9 cellular contexts compared by ENCODE assay signal in genomic region chr15:68227806-68228142, GRCh38. TPM values are rescaled to one million over a fixed set of nuclear protein-coding genes. Genes with fewer than 3 reads are reported as not detected.
DNase-seq lines count a peak whose midpoint lies in the region; ATAC-seq and TF ChIP-seq lines count a peak whose summit lies in the region.
"Had no signal": no experiment of that assay in that cellular context is flagged by ENCODE, and none has a peak within 500 bp of the region (broad histone marks: within the 10 kb centered on the region; RNA-seq: fewer than 3 reads in every experiment).

No MANE protein-coding gene starts in this region.

- H3K36me3 Mint-ChIP-seq in activated CD4-positive, alpha-beta memory T cell treated with anti-CD3 and anti-CD28 coated beads, Interleukin-2, amount 10 ng/mL, durations not matched to agents 7 days and 5 days (ENCODE audit: low read depth) = peaks cover 20% of the 10 kb centered on the region

- H3K9me3 ChIP-seq in right atrium auricular region = no peaks in the 10 kb centered on the region
- peaks cover 6% of the 10 kb centered on the region for H3K9me3 ChIP-seq in iPS-20b (ENCODE audit: insufficient read depth, low read depth, low read length)
- no peaks in the 10 kb centered on the region for H3K9me3 ChIP-seq in upper lobe of right lung

- H3K27me3 Mint-ChIP-seq in activated CD4-positive, alpha-beta memory T cell treated with anti-CD3 and anti-CD28 coated beads, Interleukin-2, amount 10 ng/mL, durations not matched to agents 7 days and 5 days = no peaks in the 10 kb centered on the region

- CTCF ChIA-PET in activated CD4-positive, alpha-beta memory T cell treated with anti-CD3 and anti-CD28 coated beads, Interleukin-2, amount 10 ng/mL, durations not matched to agents 7 days and 5 days (lab: Charles Lee) = no interaction called here

- POLR2A ChIA-PET in activated CD4-positive, alpha-beta memory T cell treated with anti-CD3 and anti-CD28 coated beads, Interleukin-2, amount 10 ng/mL, durations not matched to agents 7 days and 5 days (lab: Charles Lee) = interaction anchor here (2.4 to 5.4 kb wide), 4 partner anchors 18 to 173 kb away, joined by 9 to 95 read pairs (median 24); partner anchors contain the start of genes FEM1B and PIAS1

- peaks cover 44% of the 10 kb centered on the region for H3K4me1 Mint-ChIP-seq in activated CD4-positive, alpha-beta memory T cell treated with anti-CD3 and anti-CD28 coated beads, Interleukin-2, amount 10 ng/mL, durations not matched to agents 7 days and 5 days

- H3K36me3 ChIP-seq in right atrium auricular region = no peaks in the 10 kb centered on the region
- H3K36me3 ChIP-seq in iPS-20b (ENCODE audit: insufficient read depth, low read depth, low read length) = peaks cover 3% of the 10 kb centered on the region
- no peaks in the 10 kb centered on the region for H3K36me3 ChIP-seq in upper lobe of right lung

- H3K4me1 ChIP-seq in right atrium auricular region (peaks cover 0 to 21% of the 10 kb centered on the region in 2 donors), iPS-20b (ENCODE audit: insufficient read depth, low read length) (peaks cover 11% of the 10 kb centered on the region), upper lobe of right lung (peaks cover 23% of the 10 kb centered on the region)

- no peak for TF ChIP-seq CTCF in right atrium auricular region (IDR thresholded peaks at IDR 0.05)
- no peak for TF ChIP-seq CTCF in upper lobe of right lung (IDR thresholded peaks at IDR 0.05)

- DNase-seq in right atrium auricular region (ENCODE audit: low spot score) (peak; percentile 50), left ventricle myocardium superior (no peak), upper lobe of right lung (no peak), dedifferentiated amniotic fluid mesenchymal stem cell (ENCODE audit: extremely low spot score) (no peak), OCI-M2 (lab: John Stamatoyannopoulos, UW; ENCODE audit: unreplicated experiment) (no peak), NOMO-1 (lab: John Stamatoyannopoulos, UW; ENCODE audit: unreplicated experiment in 2 of 2) (no peak)
- DNase-seq in activated CD4-positive, alpha-beta memory T cell treated with anti-CD3 and anti-CD28 coated beads, Interleukin-2, amount 10 ng/mL, durations not matched to agents 7 days and 5 days = no peak
- DNase-seq: DMS79 had no signal

- ATAC-seq in left ventricle myocardium superior = no peak
- ATAC-seq in upper lobe of right lung = no peak

- no peaks in the 10 kb centered on the region for H3K9me3 Mint-ChIP-seq in activated CD4-positive, alpha-beta memory T cell treated with anti-CD3 and anti-CD28 coated beads, Interleukin-2, amount 10 ng/mL, durations not matched to agents 7 days and 5 days

- no peak overlapping the region for H3K27ac ChIP-seq in right atrium auricular region
- no peak overlapping the region for H3K27ac ChIP-seq in iPS-20b (ENCODE audit: low read length)
- no peak overlapping the region for H3K27ac ChIP-seq in upper lobe of right lung

- H3K27ac Mint-ChIP-seq in activated CD4-positive, alpha-beta memory T cell treated with anti-CD3 and anti-CD28 coated beads, Interleukin-2, amount 10 ng/mL, durations not matched to agents 7 days and 5 days = no peak overlapping the region

- H3K4me3 Mint-ChIP-seq in activated CD4-positive, alpha-beta memory T cell treated with anti-CD3 and anti-CD28 coated beads, Interleukin-2, amount 10 ng/mL, durations not matched to agents 7 days and 5 days = peak overlapping the region; percentile 93

- H3K27me3 ChIP-seq in right atrium auricular region (no peaks in the 10 kb centered on the region), iPS-20b (ENCODE audit: insufficient read depth, low read length) (no peaks in the 10 kb centered on the region; the same call in 1 of the 2 replicates), upper lobe of right lung (no peaks in the 10 kb centered on the region)

- H3K4me3 ChIP-seq in right atrium auricular region (no peak overlapping the region), iPS-20b (ENCODE audit: low read length) (peak overlapping the region; percentile 88), upper lobe of right lung (peak overlapping the region; percentile 90)

- H3K9ac ChIP-seq in iPS-20b (ENCODE audit: low read depth, low read length) = peak overlapping the region; percentile 87; the same call in 1 of the 2 replicates

- intact Hi-C loops in left ventricle myocardium superior (cut with micrococcal nuclease) (no loop called here), upper lobe of right lung (cut with DNase I) (no loop called here)

RNA-seq across cellular contexts. Expression of gene CLN6, which starts 1.8 kb away (rescaled TPM):
- total RNA-seq in right atrium auricular region (1 to 10 TPM; 6.4 to 7.4 TPM), left ventricle myocardium superior (9.9 TPM), upper lobe of right lung (31.5 TPM)
- total RNA-seq in activated CD4-positive, alpha-beta memory T cell treated with anti-CD3 and anti-CD28 coated beads, Interleukin-2, amount 10 ng/mL, durations not matched to agents 7 days and 5 days = 10 to 100 TPM; 40.0 to 41.3 TPM

RNA-seq across cellular contexts. Expression of gene CALML4, which starts 22.6 kb away (rescaled TPM):
- 1 to 10 TPM in 1 of 2 donors, under 1 TPM in 1; 0.52 to 2.1 TPM for total RNA-seq in right atrium auricular region
- 0.99 TPM for total RNA-seq in left ventricle myocardium superior
- 10 to 100 TPM; 12.9 to 13.1 TPM for total RNA-seq in activated CD4-positive, alpha-beta memory T cell treated with anti-CD3 and anti-CD28 coated beads, Interleukin-2, amount 10 ng/mL, durations not matched to agents 7 days and 5 days
- total RNA-seq in upper lobe of right lung = 4.5 TPM

RNA-seq across cellular contexts. Expression of gene FEM1B, which starts 49.8 kb away (rescaled TPM):
- total RNA-seq in right atrium auricular region (10 to 100 TPM; 33.1 to 55.3 TPM), left ventricle myocardium superior (45.1 TPM), upper lobe of right lung (42.3 TPM)
- total RNA-seq in activated CD4-positive, alpha-beta memory T cell treated with anti-CD3 and anti-CD28 coated beads, Interleukin-2, amount 10 ng/mL, durations not matched to agents 7 days and 5 days = 10 to 100 TPM; 46.9 to 48.8 TPM

Comparison
In these comparisons a context has a peak if more than half of its experiments do, and no peak if none do; other contexts are left out.
1. H3K4me3 ChIP-seq: peak in iPS-20b (single experiment) and upper lobe of right lung (single experiment); none in right atrium auricular region (0 of 2).